ENCODE assay signal across 8 cellular contexts in the genomic region with DNA sequence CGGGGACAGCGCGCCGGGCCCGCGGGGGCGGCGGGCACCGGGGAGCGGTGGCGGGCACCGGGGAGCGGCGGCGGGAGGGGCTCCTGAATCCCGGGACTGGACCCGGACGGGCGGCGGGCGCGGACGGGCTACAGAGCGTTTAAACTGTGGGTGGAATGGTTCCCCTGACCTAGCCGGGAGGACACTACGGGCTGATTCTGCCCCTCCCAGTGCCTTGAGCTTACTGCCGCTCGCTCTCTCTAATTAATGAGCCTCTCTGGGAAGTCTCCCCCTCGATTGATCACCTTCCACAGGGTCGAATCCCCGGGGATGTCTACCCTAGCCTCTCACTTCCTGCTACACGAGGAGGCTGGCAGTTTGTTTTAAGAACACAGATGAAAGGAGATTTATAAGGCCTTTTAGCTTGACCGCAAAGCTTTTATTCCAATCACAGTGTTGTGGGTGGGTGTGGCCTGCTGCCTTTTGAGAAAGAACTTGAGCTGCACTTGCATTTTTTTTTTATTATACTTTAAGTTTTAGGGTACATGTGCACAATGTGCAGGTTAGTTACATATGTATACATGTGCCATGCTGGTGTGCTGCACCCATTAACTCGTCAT. TPM values are rescaled to one million over a fixed set of nuclear protein-coding genes. Genes with fewer than 3 reads are reported as not detected.
A peak's percentile ranks its signal among the peaks of the same experiment; 100 is the strongest.
DNase-seq lines count a peak whose midpoint lies in the region; ATAC-seq and TF ChIP-seq lines count a peak whose summit lies in the region.

No MANE protein-coding gene starts in this region.

- no peaks in the 10 kb centered on the region for H3K36me3 Mint-ChIP-seq in activated naive CD4-positive, alpha-beta T cell treated with anti-CD3 and anti-CD28 coated beads for 36 hours (ENCODE audit: low read depth)
- H3K36me3 Mint-ChIP-seq in progenitor cell of endocrine pancreas (ENCODE audit: insufficient read depth), result no peaks in the 10 kb centered on the region

- ATAC-seq in HG02870 (IDR thresholded peaks at IDR 0.05; ENCODE audit: unreplicated experiment), result no peak
- no peak for ATAC-seq in GM21786 (IDR thresholded peaks at IDR 0.05; ENCODE audit: unreplicated experiment)
- ATAC-seq in HG03460 (IDR thresholded peaks at IDR 0.05; ENCODE audit: unreplicated experiment), result no peak

- CTCF ChIA-PET in activated naive CD4-positive, alpha-beta T cell treated with anti-CD3 and anti-CD28 coated beads for 36 hours (lab: Charles Lee), result interaction anchor here (0.5 to 0.6 kb wide), 2 partner anchors 14 to 348 kb away, joined by 4 to 5 read pairs; no protein-coding TSS in a partner anchor

- H3K9me3 Mint-ChIP-seq in activated naive CD4-positive, alpha-beta T cell treated with anti-CD3 and anti-CD28 coated beads for 36 hours, result peaks cover 5% of the 10 kb centered on the region
- H3K9me3 Mint-ChIP-seq in progenitor cell of endocrine pancreas (ENCODE audit: low read depth), result no peaks in the 10 kb centered on the region

- intact Hi-C loops in activated naive CD4-positive, alpha-beta T cell treated with anti-CD3 and anti-CD28 coated beads for 36 hours (cut with micrococcal nuclease), result no loop called here

- peaks cover 9% of the 10 kb centered on the region for H3K4me1 Mint-ChIP-seq in activated naive CD4-positive, alpha-beta T cell treated with anti-CD3 and anti-CD28 coated beads for 36 hours (ENCODE audit: low read depth)
- peaks cover 2% of the 10 kb centered on the region for H3K4me1 Mint-ChIP-seq in progenitor cell of endocrine pancreas (ENCODE audit: low read depth)

- TF ChIP-seq CTCF in progenitor cell of endocrine pancreas (IDR thresholded peaks at IDR 0.05; ENCODE audit: unreplicated experiment), result no peak

- peak overlapping the region; percentile 53 for H3K4me3 Mint-ChIP-seq in activated naive CD4-positive, alpha-beta T cell treated with anti-CD3 and anti-CD28 coated beads for 36 hours
- peak overlapping the region; percentile 77 for H3K4me3 Mint-ChIP-seq in progenitor cell of endocrine pancreas (ENCODE audit: low read depth)

- H3K27me3 Mint-ChIP-seq in activated naive CD4-positive, alpha-beta T cell treated with anti-CD3 and anti-CD28 coated beads for 36 hours (ENCODE audit: low read depth), result peaks cover 44% of the 10 kb centered on the region
- H3K27me3 Mint-ChIP-seq in progenitor cell of endocrine pancreas, result peaks cover 18% of the 10 kb centered on the region

- H3K27ac Mint-ChIP-seq in activated naive CD4-positive, alpha-beta T cell treated with anti-CD3 and anti-CD28 coated beads for 36 hours, result no peak overlapping the region
- H3K27ac Mint-ChIP-seq in progenitor cell of endocrine pancreas, result peak overlapping the region; percentile 49

- no peak for DNase-seq in activated naive CD4-positive, alpha-beta T cell treated with anti-CD3 and anti-CD28 coated beads for 36 hours
- DNase-seq in activated naive CD4-positive, alpha-beta T cell treated with anti-CD3 and anti-CD28 coated beads, Interleukin-2, amount 50 U/mL, for 16 hours, result no peak
- DNase-seq in RKO (ENCODE audit: low spot score) (peak; percentile 35), fibroblast of peridontal ligament (ENCODE audit: extremely low read depth) (peak; percentile 4), progenitor cell of endocrine pancreas (ENCODE audit: low spot score, unreplicated experiment) (no peak)

RNA-seq across cellular contexts. Expression of a gene that starts 1.0 kb away (rescaled TPM):
- under 1 TPM in 1 of 2 experiments, not detected in 1; 0.05 TPM for total RNA-seq in activated naive CD4-positive, alpha-beta T cell treated with anti-CD3 and anti-CD28 coated beads for 36 hours
- total RNA-seq in progenitor cell of endocrine pancreas, result 10.0 and 10.5 TPM in 2 replicates

Comparison
In these comparisons a context has a peak if more than half of its experiments do, and no peak if none do; other contexts are left out.
1. DNase-seq: peak in RKO (single experiment) and fibroblast of peridontal ligament (single experiment); none in activated naive CD4-positive, alpha-beta T cell treated with anti-CD3 and anti-CD28 coated beads for 36 hours (single experiment), activated naive CD4-positive, alpha-beta T cell treated with anti-CD3 and anti-CD28 coated beads, Interleukin-2, amount 50 U/mL, for 16 hours (single experiment) and progenitor cell of endocrine pancreas (single experiment).